In the genomic region with DNA sequence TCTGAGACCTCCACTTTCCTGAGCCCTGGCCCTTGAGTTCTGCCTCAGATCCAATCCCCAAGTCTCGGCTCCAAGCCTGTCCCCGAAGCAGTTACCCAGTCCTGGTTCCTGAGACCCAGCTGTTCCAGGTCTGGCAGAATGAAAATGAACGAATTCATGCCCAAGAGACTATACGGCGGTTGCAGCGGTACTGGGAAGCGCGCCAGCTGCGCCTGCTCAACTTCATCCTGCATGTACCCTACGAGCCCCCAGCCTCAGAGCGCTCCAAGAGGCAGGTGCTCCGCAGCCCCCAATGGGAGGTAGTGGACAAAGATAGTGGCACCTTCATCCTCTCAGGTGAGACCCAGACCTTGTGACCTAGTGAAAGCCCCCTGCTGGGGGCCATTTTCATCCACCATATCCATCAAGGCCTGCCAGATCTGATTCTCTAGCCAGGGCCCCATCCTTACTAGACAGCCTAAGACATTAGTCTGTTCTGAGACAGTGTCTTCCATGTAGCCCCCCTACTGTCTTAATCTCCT, we compare ENCODE assay signal across 23 cellular contexts.
"Had no signal": no experiment of that assay in that cellular context is flagged by ENCODE, and none has a peak within 500 bp of the region (broad histone marks: within the 10 kb centered on the region; RNA-seq: fewer than 3 reads in every experiment).

No MANE protein-coding gene starts in this region.

- H3K27me3 ChIP-seq: Peyer's patch, SJCRH30 had no signal

- H3K27ac ChIP-seq: HL-60, Peyer's patch, SJCRH30 had no signal

- H3K9me3 ChIP-seq: Peyer's patch, SJCRH30 had no signal

- ATAC-seq: PC-3, Right ventricle myocardium inferior, SK-N-SH treated with all-trans-retinoic acid at 6 μM for 48 hours had no signal

- DNase-seq: KBM-7, MV-4-11, NCI-H1048, NCI-H1105, NCI-H1417, NCI-H1436 treated with DMSO at 0.1 percent for 48 hours, NCI-H1694 treated with DMSO at 0.1 percent for 48 hours, NCI-H2029, NCI-H2081 treated with DMSO at 0.1 percent for 48 hours, NCI-H2171, NCI-H226, NCI-H446, NCI-H510A, NCI-H524 treated with DMSO at 0.1 percent for 48 hours, NCI-H69, NCI-H774, PC-3, Peyer's patch, SHP77 treated with DMSO at 0.1 percent for 48 hours, SJCRH30 had no signal

- H3K4me3 ChIP-seq: Peyer's patch, SJCRH30 had no signal

- H3K36me3 ChIP-seq: SJCRH30 had no signal

- H3K4me1 ChIP-seq: Peyer's patch, SJCRH30 had no signal
